20 cellular contexts compared by ENCODE assay signal in the genomic region with DNA sequence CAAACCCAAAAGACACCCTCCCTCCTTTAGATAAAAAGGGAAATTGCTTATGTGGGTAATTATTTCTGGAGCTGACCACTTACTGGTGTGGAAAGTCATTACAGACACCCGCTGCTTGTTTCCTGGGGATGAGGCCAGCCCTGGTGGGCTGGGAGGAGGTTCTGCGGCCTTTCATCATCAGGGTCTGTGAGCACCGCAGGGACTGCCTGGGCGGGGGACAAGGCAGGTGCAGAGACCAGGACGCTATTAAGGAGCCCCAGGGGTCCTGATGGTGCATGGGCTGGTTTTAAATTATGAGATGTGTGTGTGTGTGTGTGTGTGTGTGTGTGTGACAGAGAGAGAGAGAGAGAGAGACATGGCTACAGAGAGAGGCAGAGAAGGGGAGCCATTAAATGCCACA.
DNase-seq lines count a peak whose midpoint lies in the region; ATAC-seq and TF ChIP-seq lines count a peak whose summit lies in the region.
"Had no signal": no experiment of that assay in that cellular context is flagged by ENCODE, and none has a peak within 500 bp of the region (broad histone marks: within the 10 kb centered on the region; RNA-seq: fewer than 3 reads in every experiment).

No MANE protein-coding gene starts in this region.

- H3K27ac Mint-ChIP-seq in natural killer cell, result no peak overlapping the region
- no peak overlapping the region for H3K27ac Mint-ChIP-seq in natural killer cell treated with Interleukin-12 subunit alpha and Interleukin-12 subunit beta and Interleukin-15 and Interleukin-18, amount 100 ng/mL, for 72 hours
- H3K27ac Mint-ChIP-seq in brain, result peak overlapping the region in 3 of 5 experiments; percentile 84 to 93 (median 91)
- H3K27ac Mint-ChIP-seq: CD4-positive, alpha-beta T cell; endodermal cell; GM23338; stimulated activated effector memory CD8-positive, alpha-beta T cell treated with anti-CD3 and anti-CD28 coated beads, Interleukin-12 subunit alpha, Interleukin-12 subunit beta, amount 100 ng/mL, for 72 hours had no signal

- DNase-seq in natural killer cell, result peak; percentile 13
- no peak for DNase-seq in natural killer cell treated with Interleukin-12 subunit alpha and Interleukin-12 subunit beta and Interleukin-15 and Interleukin-18, amount 100 ng/mL, for 72 hours (ENCODE audit: low spot score)
- DNase-seq in NCI-H748 (lab: John Stamatoyannopoulos, UW; ENCODE audit: unreplicated experiment), result peak; percentile 90
- no peak for DNase-seq in stimulated activated naive CD4-positive, alpha-beta T cell (lab: John Stamatoyannopoulos, UW)
- DNase-seq in dermis blood vessel endothelial cell, result no peak
- DNase-seq: activated CD4-positive, alpha-beta T cell treated with anti-CD3 and anti-CD28 coated beads, Interleukin-2, amount 50 U/mL, for 48 hours; body of pancreas; DMS53; left cardiac atrium; mesenchymal stem cell; naive B cell; NCI-H524 treated with DMSO at 0.1 percent for 48 hours had no signal

- intact Hi-C loops in natural killer cell (cut with micrococcal nuclease), result no loop called here

- H3K36me3 Mint-ChIP-seq in natural killer cell (no peaks in the 10 kb centered on the region), brain (peaks cover 14% of the 10 kb centered on the region)
- no peaks in the 10 kb centered on the region for H3K36me3 Mint-ChIP-seq in natural killer cell treated with Interleukin-12 subunit alpha and Interleukin-12 subunit beta and Interleukin-15 and Interleukin-18, amount 100 ng/mL, for 72 hours
- H3K36me3 Mint-ChIP-seq: stimulated activated effector memory CD8-positive, alpha-beta T cell treated with anti-CD3 and anti-CD28 coated beads, Interleukin-12 subunit alpha, Interleukin-12 subunit beta, amount 100 ng/mL, for 72 hours had no signal

- no peak overlapping the region for H3K4me3 Mint-ChIP-seq in natural killer cell
- H3K4me3 Mint-ChIP-seq in natural killer cell treated with Interleukin-12 subunit alpha and Interleukin-12 subunit beta and Interleukin-15 and Interleukin-18, amount 100 ng/mL, for 72 hours, result no peak overlapping the region
- H3K4me3 Mint-ChIP-seq in brain, result peak overlapping the region in 1 of 5 experiments; percentile 8
- H3K4me3 Mint-ChIP-seq: CD4-positive, alpha-beta T cell; endodermal cell; GM23338; naive B cell; stimulated activated effector memory CD8-positive, alpha-beta T cell treated with anti-CD3 and anti-CD28 coated beads, Interleukin-12 subunit alpha, Interleukin-12 subunit beta, amount 100 ng/mL, for 72 hours had no signal

- TF ChIP-seq CTCF in natural killer cell (IDR thresholded peaks at IDR 0.05), result no peak
- no peak for TF ChIP-seq CTCF in brain (conservative IDR thresholded peaks at IDR 0.05)

- ATAC-seq in natural killer cell, result no peak
- no peak for ATAC-seq in natural killer cell treated with Interleukin-12 subunit alpha and Interleukin-12 subunit beta and Interleukin-15 and Interleukin-18, amount 100 ng/mL, for 72 hours
- no peak for ATAC-seq in GM21737 (IDR thresholded peaks at IDR 0.05; ENCODE audit: unreplicated experiment)
- no peak for ATAC-seq in HG02981 (IDR thresholded peaks at IDR 0.05; ENCODE audit: unreplicated experiment)
- ATAC-seq: body of pancreas; GM12878; GM23338; left cardiac atrium; stimulated activated effector memory CD8-positive, alpha-beta T cell treated with anti-CD3 and anti-CD28 coated beads, Interleukin-12 subunit alpha, Interleukin-12 subunit beta, amount 100 ng/mL, for 72 hours had no signal

- H3K9me3 Mint-ChIP-seq in natural killer cell (peaks cover 0 to 2% of the 10 kb centered on the region in 2 donors), brain (peaks cover 17 to 84% (median 30%) of the 10 kb centered on the region in 5 experiments)
- no peaks in the 10 kb centered on the region for H3K9me3 Mint-ChIP-seq in natural killer cell treated with Interleukin-12 subunit alpha and Interleukin-12 subunit beta and Interleukin-15 and Interleukin-18, amount 100 ng/mL, for 72 hours

- H3K27me3 Mint-ChIP-seq in natural killer cell (ENCODE audit: low read depth in 2 of 2) (peaks cover 30 to 62% of the 10 kb centered on the region in 2 donors), brain (peaks cover 12% of the 10 kb centered on the region)
- H3K27me3 Mint-ChIP-seq in natural killer cell treated with Interleukin-12 subunit alpha and Interleukin-12 subunit beta and Interleukin-15 and Interleukin-18, amount 100 ng/mL, for 72 hours, result peaks cover 40 to 52% of the 10 kb centered on the region in 2 donors
- H3K27me3 Mint-ChIP-seq: CD4-positive, alpha-beta T cell had no signal

- peaks cover 6 to 8% of the 10 kb centered on the region in 2 donors for H3K4me1 Mint-ChIP-seq in natural killer cell
- H3K4me1 Mint-ChIP-seq in natural killer cell treated with Interleukin-12 subunit alpha and Interleukin-12 subunit beta and Interleukin-15 and Interleukin-18, amount 100 ng/mL, for 72 hours (ENCODE audit: low read depth in 2 of 2), result peaks cover 2 to 4% of the 10 kb centered on the region in 2 donors
- peaks cover 12% of the 10 kb centered on the region for H3K4me1 Mint-ChIP-seq in brain
- H3K4me1 Mint-ChIP-seq: endodermal cell, GM23338 had no signal

Comparison
In these comparisons a context has a peak if more than half of its experiments do, and no peak if none do; other contexts are left out.
1. DNase-seq: peak in natural killer cell (single experiment) and NCI-H748 (single experiment); none in natural killer cell treated with Interleukin-12 subunit alpha and Interleukin-12 subunit beta and Interleukin-15 and Interleukin-18, amount 100 ng/mL, for 72 hours (single experiment), stimulated activated naive CD4-positive, alpha-beta T cell (0 of 6) and dermis blood vessel endothelial cell (single experiment).
2. H3K27ac Mint-ChIP-seq: peak in brain (3 of 5); none in natural killer cell (0 of 2) and natural killer cell treated with Interleukin-12 subunit alpha and Interleukin-12 subunit beta and Interleukin-15 and Interleukin-18, amount 100 ng/mL, for 72 hours (0 of 2).